ENCODE assay signal across 30 cellular contexts in the genomic region with DNA sequence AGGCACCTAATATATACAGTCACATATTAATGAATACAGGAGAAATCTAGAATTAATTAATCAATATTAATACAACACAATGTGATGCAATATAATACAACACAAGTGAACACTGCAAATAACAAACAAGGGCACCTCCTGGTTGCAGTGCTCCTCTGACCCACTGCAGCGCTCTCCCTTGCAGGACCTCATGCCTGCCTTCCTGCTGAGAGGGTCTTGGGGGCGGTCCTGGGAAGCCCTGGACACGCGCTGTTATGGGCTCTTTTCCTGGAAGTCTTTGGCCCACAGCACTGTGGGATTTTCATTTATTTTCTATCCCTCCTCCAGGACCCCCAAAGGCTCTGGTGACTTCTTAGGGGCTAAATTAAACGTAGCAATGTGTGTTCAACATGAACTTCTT.
"Had no signal": no experiment of that assay in that cellular context is flagged by ENCODE, and none has a peak within 500 bp of the region (broad histone marks: within the 10 kb centered on the region; RNA-seq: fewer than 3 reads in every experiment).

No MANE protein-coding gene starts in this region.

- H3K4me1 ChIP-seq: gastrocnemius medialis, heart right ventricle, left lung, psoas muscle, sigmoid colon, testis, tibial artery, upper lobe of left lung, vagina had no signal

- H3K27ac Mint-ChIP-seq: naive thymus-derived CD4-positive, alpha-beta T cell; nephron; stimulated activated effector memory CD8-positive, alpha-beta T cell treated with anti-CD3 and anti-CD28 coated beads, Interleukin-12 subunit alpha, Interleukin-12 subunit beta, amount 100 ng/mL, for 72 hours had no signal

- FAIRE-seq: endometrium, islet of Langerhans had no signal

- H3K36me3 ChIP-seq: gastrocnemius medialis, heart right ventricle, left lung, ovary, sigmoid colon, tibial artery, upper lobe of left lung, vagina had no signal

- H3K4me1 Mint-ChIP-seq: naive thymus-derived CD4-positive, alpha-beta T cell; stimulated activated effector memory CD8-positive, alpha-beta T cell treated with anti-CD3 and anti-CD28 coated beads, Interleukin-12 subunit alpha, Interleukin-12 subunit beta, amount 100 ng/mL, for 72 hours had no signal

- H3K9me3 ChIP-seq: gastrocnemius medialis, heart right ventricle, left lung, ovary, psoas muscle, testis, tibial artery, upper lobe of left lung, vagina had no signal

- H3K27me3 ChIP-seq: gastrocnemius medialis, left lung, ovary, sigmoid colon, testis, tibial artery, upper lobe of left lung, vagina had no signal

- H3K36me3 Mint-ChIP-seq: naive thymus-derived CD4-positive, alpha-beta T cell; stimulated activated effector memory CD8-positive, alpha-beta T cell treated with anti-CD3 and anti-CD28 coated beads, Interleukin-12 subunit alpha, Interleukin-12 subunit beta, amount 100 ng/mL, for 72 hours had no signal

- DNase-seq: dermis blood vessel endothelial cell; effector memory CD4-positive, alpha-beta T cell; erythroblast; gastrocnemius medialis; heart right ventricle; hippocampal formation; left cardiac atrium; left lung; mesenchymal stem cell; midbrain; naive thymus-derived CD4-positive, alpha-beta T cell; occipital lobe; ovary; posterior cingulate gyrus; psoas muscle; right cardiac atrium; sigmoid colon; stimulated activated CD4-positive, alpha-beta T cell treated with anti-CD3 and anti-CD28 coated beads, Interleukin-2, amount 100 ng/mL, for 24 hours; stimulated activated CD4-positive, alpha-beta T cell treated with anti-CD3 and anti-CD28 coated beads, Interleukin-4, amount 100 ng/mL, for 24 hours; stimulated activated naive CD8-positive, alpha-beta T cell treated with anti-CD3 and anti-CD28 coated beads, Interleukin-15, Interleukin-2, amounts not matched to agents 100 U/mL and 50 U/mL, for 24 hours; substantia nigra; testis; tibial artery; upper lobe of left lung had no signal

- ATAC-seq: gastrocnemius medialis; heart right ventricle; left cardiac atrium; left lung; naive thymus-derived CD4-positive, alpha-beta T cell; psoas muscle; right cardiac atrium; stimulated activated effector memory CD8-positive, alpha-beta T cell treated with anti-CD3 and anti-CD28 coated beads, Interleukin-12 subunit alpha, Interleukin-12 subunit beta, amount 100 ng/mL, for 72 hours; stimulated activated naive CD8-positive, alpha-beta T cell treated with anti-CD3 and anti-CD28 coated beads, Interleukin-15, Interleukin-2, amounts not matched to agents 100 U/mL and 50 U/mL, for 24 hours had no signal

- H3K4me3 ChIP-seq: coronary artery, gastrocnemius medialis, heart right ventricle, left lung, ovary, psoas muscle, sigmoid colon, testis, tibial artery, upper lobe of left lung, vagina had no signal

- H3K9me3 Mint-ChIP-seq: nephron had no signal

- H3K4me3 Mint-ChIP-seq: naive thymus-derived CD4-positive, alpha-beta T cell; nephron; stimulated activated effector memory CD8-positive, alpha-beta T cell treated with anti-CD3 and anti-CD28 coated beads, Interleukin-12 subunit alpha, Interleukin-12 subunit beta, amount 100 ng/mL, for 72 hours had no signal

- H3K27ac ChIP-seq: coronary artery, gastrocnemius medialis, heart right ventricle, left lung, ovary, psoas muscle, sigmoid colon, testis, tibial artery, upper lobe of left lung, vagina had no signal
